Comparison of ENCODE assay signal across 8 cellular contexts in genomic region chr10:75400769-75401568, GRCh38. TPM values are rescaled to one million over a fixed set of nuclear protein-coding genes. Genes with fewer than 3 reads are reported as not detected.
DNase-seq lines count a peak whose midpoint lies in the region; ATAC-seq and TF ChIP-seq lines count a peak whose summit lies in the region.

No MANE protein-coding gene starts in this region.

- no peak overlapping the region for H3K27ac Mint-ChIP-seq in CD4-positive, CD25-positive, alpha-beta regulatory T cell
- H3K27ac Mint-ChIP-seq in WTC11, result no peak overlapping the region

- no peak overlapping the region for H3K27ac ChIP-seq in CD4-positive, CD25-positive, alpha-beta regulatory T cell (ENCODE audit: insufficient read depth, low read length, poor library complexity, severe bottlenecking)
- peak overlapping the region; percentile 88 for H3K27ac ChIP-seq in HL-60 (replicated peaks)

- TF ChIP-seq CTCF in HL-60 (IDR thresholded peaks at IDR 0.05; ENCODE audit: insufficient read depth, low read length) (no peak), WTC11 (IDR thresholded peaks at IDR 0.05) (no peak), fibroblast of the aortic adventitia (IDR thresholded peaks at IDR 0.05; ENCODE audit: insufficient read depth, low read length) (no peak)

- no peaks in the 10 kb centered on the region for H3K36me3 ChIP-seq in CD4-positive, CD25-positive, alpha-beta regulatory T cell (ENCODE audit: control insufficient read depth, insufficient read depth, low read length)
- peaks cover 9% of the 10 kb centered on the region for H3K36me3 ChIP-seq in neuron (ENCODE audit: insufficient read depth, low read length)

- peak overlapping the region; percentile 99 for H2AFZ ChIP-seq in neuron (ENCODE audit: low read depth, low read length)

- H3K27me3 ChIP-seq in CD4-positive, CD25-positive, alpha-beta regulatory T cell (ENCODE audit: control insufficient read depth, insufficient read depth, low read length), result no peaks in the 10 kb centered on the region
- H3K27me3 ChIP-seq in HL-60 (ENCODE audit: insufficient read depth, poor library complexity, severe bottlenecking) (peaks cover 2% of the 10 kb centered on the region), neuron (ENCODE audit: insufficient read depth, low read length) (no peaks in the 10 kb centered on the region)

- POLR2A ChIA-PET in WTC11 (lab: Charles Lee), result no interaction called here

- H3K4me3 Mint-ChIP-seq in CD4-positive, CD25-positive, alpha-beta regulatory T cell, result peak overlapping the region; percentile 66 to 87 (median 74)
- peak overlapping the region; percentile 70 for H3K4me3 Mint-ChIP-seq in WTC11

- CTCF ChIA-PET in WTC11 (lab: Charles Lee), result interaction anchor here (0.9 to 4.2 kb wide), 9 partner anchors 29 to 903 kb away, joined by 3 to 30 read pairs (median 4); no protein-coding TSS in a partner anchor

- no peaks in the 10 kb centered on the region for H3K9me3 ChIP-seq in CD4-positive, CD25-positive, alpha-beta regulatory T cell (ENCODE audit: control insufficient read depth in 2 of 2, low read length in 2 of 2)
- H3K9me3 ChIP-seq in neuron (ENCODE audit: low read length), result peaks cover 1% of the 10 kb centered on the region

- H3K36me3 Mint-ChIP-seq in CD4-positive, CD25-positive, alpha-beta regulatory T cell, result no peaks in the 10 kb centered on the region
- H3K36me3 Mint-ChIP-seq in WTC11, result no peaks in the 10 kb centered on the region; the same call in 1 of the 2 replicates

- peaks cover 0 to 38% (median 14%) of the 10 kb centered on the region in 4 donors for H3K4me1 Mint-ChIP-seq in CD4-positive, CD25-positive, alpha-beta regulatory T cell
- H3K4me1 Mint-ChIP-seq in WTC11, result peaks cover 34% of the 10 kb centered on the region

- H3K4me3 ChIP-seq in CD4-positive, CD25-positive, alpha-beta regulatory T cell (ENCODE audit: low read depth, low read length), result peak overlapping the region; percentile 31
- H3K4me3 ChIP-seq in HL-60 (replicated peaks; ENCODE audit: insufficient read depth, low read length), result peak overlapping the region; percentile 69
- peak overlapping the region; percentile 99 for H3K4me3 ChIP-seq in fibroblast of the aortic adventitia (ENCODE audit: low read depth, low read length)
- peak overlapping the region; percentile 85 for H3K4me3 ChIP-seq in neuron (ENCODE audit: low read length)

- DNase-seq in CD4-positive, CD25-positive, alpha-beta regulatory T cell, result no peak
- DNase-seq in HL-60 (ENCODE audit: low read depth in 1 of 2, low spot score in 1 of 2) (peak in 1 of 2 experiments; percentile 61), WTC11 (ENCODE audit: low spot score) (peak; percentile 59), fibroblast of the aortic adventitia (ENCODE audit: low read depth) (peak; percentile 43), mesenteric fat pad (ENCODE audit: low spot score) (no peak)

- no peak for ATAC-seq in CD4-positive, CD25-positive, alpha-beta regulatory T cell (ENCODE audit: low read depth in 2 of 2)
- ATAC-seq in GM19023 (IDR thresholded peaks at IDR 0.05; ENCODE audit: unreplicated experiment), result peak; percentile 11
- no peak for ATAC-seq in WTC11
- ATAC-seq in GM18868 (IDR thresholded peaks at IDR 0.05; ENCODE audit: unreplicated experiment), result no peak

- peaks cover 0 to 6% (median 0%) of the 10 kb centered on the region in 7 donors for H3K9me3 Mint-ChIP-seq in CD4-positive, CD25-positive, alpha-beta regulatory T cell
- H3K9me3 Mint-ChIP-seq in WTC11, result no peaks in the 10 kb centered on the region

- peaks cover 62% of the 10 kb centered on the region for H3K27me3 Mint-ChIP-seq in CD4-positive, CD25-positive, alpha-beta regulatory T cell
- H3K27me3 Mint-ChIP-seq in WTC11 (ENCODE audit: low read depth), result peaks cover 97% of the 10 kb centered on the region

- H3K4me1 ChIP-seq in CD4-positive, CD25-positive, alpha-beta regulatory T cell (ENCODE audit: control insufficient read depth, insufficient read depth, low read length, poor library complexity, severe bottlenecking), result peaks cover 41% of the 10 kb centered on the region
- peaks cover 16% of the 10 kb centered on the region for H3K4me1 ChIP-seq in neuron (ENCODE audit: insufficient read depth, low read length)

TF ChIP-seq in WTC11, 78 proteins besides CTCF, POLR2A, EP300 and RAD21:
- TF ChIP-seq NR3C1 (CRISPR knock-in tag; conservative IDR thresholded peaks at IDR 0.05; ENCODE audit: low read depth) (no peak), ZNF317 (CRISPR knock-in tag; IDR thresholded peaks at IDR 0.05; ENCODE audit: borderline replicate concordance, low read depth) (0 out of 2 replicates have a peak, but pooled peaks have one; percentile 7)
- TF ChIP-seq, protein P1, sequence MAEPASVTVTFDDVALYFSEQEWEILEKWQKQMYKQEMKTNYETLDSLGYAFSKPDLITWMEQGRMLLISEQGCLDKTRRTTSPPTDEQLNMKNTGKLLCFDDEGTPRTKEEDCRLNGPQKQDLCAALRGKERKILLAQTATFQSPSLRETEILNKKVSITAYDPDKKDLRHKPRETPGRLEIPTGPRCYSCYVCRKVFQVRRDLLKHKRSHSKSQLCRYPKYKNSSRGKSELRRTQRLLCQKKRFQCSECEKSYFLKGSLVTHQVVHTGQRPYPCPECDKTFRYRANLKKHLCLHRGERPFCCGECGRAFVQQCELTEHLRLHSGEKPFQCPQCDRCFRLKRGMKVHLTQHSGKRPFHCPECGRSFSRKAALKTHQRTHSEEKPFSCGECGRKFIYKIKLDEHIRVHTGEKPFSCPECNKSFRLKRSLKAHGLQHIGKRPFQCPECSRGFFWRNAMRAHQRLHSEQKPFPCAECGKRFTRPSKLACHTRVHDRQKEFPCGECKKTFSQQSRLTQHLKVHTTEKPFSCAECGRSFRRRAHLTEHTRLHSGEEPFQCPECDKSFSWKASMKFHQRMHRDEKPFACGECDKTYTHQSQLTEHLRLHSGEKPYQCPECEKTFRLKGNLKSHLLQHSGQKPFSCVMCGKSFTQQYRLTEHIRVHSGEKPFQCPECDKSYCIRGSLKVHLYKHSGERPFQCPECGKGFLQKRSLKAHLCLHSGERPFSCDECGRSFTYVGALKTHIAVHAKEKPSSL (CRISPR knock-in tag; conservative IDR thresholded peaks at IDR 0.05), result no peak
- TF ChIP-seq, protein P2, sequence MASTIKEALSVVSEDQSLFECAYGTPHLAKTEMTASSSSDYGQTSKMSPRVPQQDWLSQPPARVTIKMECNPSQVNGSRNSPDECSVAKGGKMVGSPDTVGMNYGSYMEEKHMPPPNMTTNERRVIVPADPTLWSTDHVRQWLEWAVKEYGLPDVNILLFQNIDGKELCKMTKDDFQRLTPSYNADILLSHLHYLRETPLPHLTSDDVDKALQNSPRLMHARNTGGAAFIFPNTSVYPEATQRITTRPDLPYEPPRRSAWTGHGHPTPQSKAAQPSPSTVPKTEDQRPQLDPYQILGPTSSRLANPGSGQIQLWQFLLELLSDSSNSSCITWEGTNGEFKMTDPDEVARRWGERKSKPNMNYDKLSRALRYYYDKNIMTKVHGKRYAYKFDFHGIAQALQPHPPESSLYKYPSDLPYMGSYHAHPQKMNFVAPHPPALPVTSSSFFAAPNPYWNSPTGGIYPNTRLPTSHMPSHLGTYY (CRISPR knock-in tag; IDR thresholded peaks at IDR 0.05), result no peak

RNA-seq across cellular contexts. Expression of gene ZNF503, which starts 0.6 kb away (rescaled TPM):
- total RNA-seq in CD4-positive, CD25-positive, alpha-beta regulatory T cell, result not detected
- polyA plus RNA-seq in CD4-positive, CD25-positive, alpha-beta regulatory T cell, result not detected
- total RNA-seq in WTC11 (2021) (0.25 to 0.39 TPM (median 0.34 TPM) in 3 replicates), fibroblast of the aortic adventitia (ENCODE audit: low replicate concordance) (21.7 and 29.8 TPM in 2 replicates), mesenteric fat pad (16.8 TPM)

RNA-seq across cellular contexts. Expression of gene LRMDA, which starts 30.5 kb away (rescaled TPM):
- total RNA-seq in CD4-positive, CD25-positive, alpha-beta regulatory T cell, result 0.10 TPM
- polyA plus RNA-seq in CD4-positive, CD25-positive, alpha-beta regulatory T cell, result not detected
- total RNA-seq in WTC11 (2021), result 0.48 to 0.92 TPM (median 0.78 TPM) in 3 replicates
- 3.6 and 6.3 TPM in 2 replicates for total RNA-seq in fibroblast of the aortic adventitia (ENCODE audit: low replicate concordance)
- 26.6 TPM for total RNA-seq in mesenteric fat pad

Comparison
In these comparisons a context has a peak if more than half of its experiments do, and no peak if none do; other contexts are left out.
1. DNase-seq: peak in WTC11 (single experiment) and fibroblast of the aortic adventitia (single experiment); none in CD4-positive, CD25-positive, alpha-beta regulatory T cell (0 of 3) and mesenteric fat pad (single experiment).
2. H3K4me3 ChIP-seq: peak in every context shown above with its lines; median percentile 99 in fibroblast of the aortic adventitia; 85 in neuron; 69 in HL-60; 31 in CD4-positive, CD25-positive, alpha-beta regulatory T cell.
3. RNA of gene ZNF503, which starts 0.6 kb away (total RNA-seq): 21.7 to 29.8 TPM in fibroblast of the aortic adventitia and 16.8 TPM in mesenteric fat pad (single experiment); 0.25 to 0.39 TPM in WTC11 and not detected in CD4-positive, CD25-positive, alpha-beta regulatory T cell (single experiment); every median in the first group is over 10 times any median in the second.